32 cellular contexts compared by ENCODE assay signal in the genomic region with DNA sequence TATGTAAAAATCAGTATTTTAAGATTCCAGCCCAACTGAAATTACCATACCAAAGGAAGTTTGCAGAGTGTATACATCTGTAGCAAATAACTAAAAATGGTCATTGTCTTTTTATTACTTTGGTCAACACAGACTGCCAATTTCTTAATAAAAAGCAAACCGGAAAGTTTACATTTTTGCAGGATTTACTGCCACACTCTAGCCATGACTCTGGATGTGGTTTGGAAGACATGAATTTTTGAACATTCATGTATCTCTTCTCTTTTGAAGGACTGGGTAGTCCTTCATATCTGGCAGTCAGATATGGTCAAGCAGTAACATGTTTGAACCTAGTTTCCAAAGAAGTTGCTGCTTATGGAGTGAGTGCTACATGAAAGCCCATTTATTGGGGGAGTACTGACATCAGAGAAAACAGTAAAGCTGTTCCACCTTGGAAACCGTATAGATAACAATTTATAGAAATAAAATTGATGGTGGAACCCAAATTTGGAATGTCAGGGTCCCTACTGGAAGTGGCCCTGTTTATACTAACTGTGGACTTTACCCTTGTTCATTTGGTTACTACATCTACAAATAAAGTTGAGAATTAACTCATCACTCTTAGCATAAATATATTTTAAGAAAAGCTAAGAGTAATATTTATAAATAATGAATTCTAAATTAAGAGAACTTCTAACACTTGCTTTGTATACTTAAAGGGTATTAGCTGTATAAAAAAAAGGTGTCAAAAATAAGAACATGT.
"Had no signal": no experiment of that assay in that cellular context is flagged by ENCODE, and none has a peak within 500 bp of the region (broad histone marks: within the 10 kb centered on the region; RNA-seq: fewer than 3 reads in every experiment).

No MANE protein-coding gene starts in this region.

- H3K36me3 Mint-ChIP-seq: naive B cell had no signal

- H3K4me3 ChIP-seq: ascending aorta, gastrocnemius medialis, ovary, prostate gland, sigmoid colon, stomach, thyroid gland, upper lobe of left lung, vagina had no signal

- H3K4me3 Mint-ChIP-seq: activated naive CD8-positive, alpha-beta T cell; brain; mesothelial cell of epicardium; naive B cell; stimulated activated naive B cell treated with anti-CD40 and anti-IgM and Interleukin-4, amounts not matched to agents 10 μg/mL and 1 μg/mL and 100 μg/mL, for 72 hours had no signal

- H3K27ac Mint-ChIP-seq: activated naive CD8-positive, alpha-beta T cell; brain; mesothelial cell of epicardium; naive B cell; stimulated activated naive B cell treated with anti-CD40 and anti-IgM and Interleukin-4, amounts not matched to agents 10 μg/mL and 1 μg/mL and 100 μg/mL, for 72 hours had no signal

- H3K27me3 ChIP-seq: ascending aorta, gastrocnemius medialis, ovary, sigmoid colon, stomach, thyroid gland, upper lobe of left lung, vagina had no signal

- H3K27ac ChIP-seq: ascending aorta, gastrocnemius medialis, ovary, prostate gland, sigmoid colon, stomach, thyroid gland, upper lobe of left lung, vagina, VCaP had no signal

- DNase-seq: activated CD4-positive, alpha-beta T cell treated with anti-CD3 and anti-CD28 coated beads for 4 hours; activated CD4-positive, alpha-beta T cell treated with anti-CD3 and anti-CD28 coated beads, Interleukin-2, amount 50 U/mL, for 4 hours; activated effector memory CD4-positive, alpha-beta T cell treated with Interleukin-2 at 50 U/mL for 16 hours; activated naive CD4-positive, alpha-beta T cell treated with Interleukin-2 at 50 U/mL for 16 hours; activated T-cell treated with anti-CD3 and anti-CD28 coated beads for 4 hours; cortex of kidney; gastrocnemius medialis; glutamatergic neuron; left ventricle myocardium superior; naive B cell; ovary; retina; sigmoid colon; small intestine; stimulated activated CD4-positive, alpha-beta T cell treated with anti-CD3 and anti-CD28 coated beads, Interleukin-1b, Interleukin-23, amount 100 ng/mL, for 48 hours; stimulated activated CD4-positive, alpha-beta T cell treated with anti-CD3 and anti-CD28 coated beads, Interleukin-4, amount 100 ng/mL, for 4 hours; stimulated activated CD8-positive, alpha-beta memory T cell treated with anti-CD3 and anti-CD28 coated beads, Interleukin-4, amount 100 ng/mL, for 48 hours; stimulated activated naive B cell treated with anti-CD40 and anti-IgM and Interleukin-4, amounts not matched to agents 10 μg/mL and 1 μg/mL and 100 μg/mL, for 72 hours; stomach; T-helper 9 cell; thyroid gland; upper lobe of left lung had no signal

- ATAC-seq: esophagus mucosa; gastrocnemius medialis; left ventricle myocardium superior; stimulated activated naive B cell treated with anti-CD40 and anti-IgM and Interleukin-4, amounts not matched to agents 10 μg/mL and 1 μg/mL and 100 μg/mL, for 72 hours had no signal

- FAIRE-seq: endothelial cell of umbilical vein, small intestine, TTC549 had no signal

- H3K4me1 ChIP-seq: ascending aorta, gastrocnemius medialis, prostate gland had no signal

- H3K9me3 Mint-ChIP-seq: brain; mesothelial cell of epicardium; naive B cell; stimulated activated naive B cell treated with anti-CD40 and anti-IgM and Interleukin-4, amounts not matched to agents 10 μg/mL and 1 μg/mL and 100 μg/mL, for 72 hours had no signal

- H3K36me3 ChIP-seq: ascending aorta, gastrocnemius medialis, ovary, prostate gland, thyroid gland, vagina had no signal

- H3K9me3 ChIP-seq: ascending aorta, gastrocnemius medialis, ovary, prostate gland, sigmoid colon, stomach, thyroid gland, upper lobe of left lung, vagina had no signal

- H3K27me3 Mint-ChIP-seq: activated naive CD8-positive, alpha-beta T cell; naive B cell; stimulated activated naive B cell treated with anti-CD40 and anti-IgM and Interleukin-4, amounts not matched to agents 10 μg/mL and 1 μg/mL and 100 μg/mL, for 72 hours had no signal
